In the genomic region with DNA sequence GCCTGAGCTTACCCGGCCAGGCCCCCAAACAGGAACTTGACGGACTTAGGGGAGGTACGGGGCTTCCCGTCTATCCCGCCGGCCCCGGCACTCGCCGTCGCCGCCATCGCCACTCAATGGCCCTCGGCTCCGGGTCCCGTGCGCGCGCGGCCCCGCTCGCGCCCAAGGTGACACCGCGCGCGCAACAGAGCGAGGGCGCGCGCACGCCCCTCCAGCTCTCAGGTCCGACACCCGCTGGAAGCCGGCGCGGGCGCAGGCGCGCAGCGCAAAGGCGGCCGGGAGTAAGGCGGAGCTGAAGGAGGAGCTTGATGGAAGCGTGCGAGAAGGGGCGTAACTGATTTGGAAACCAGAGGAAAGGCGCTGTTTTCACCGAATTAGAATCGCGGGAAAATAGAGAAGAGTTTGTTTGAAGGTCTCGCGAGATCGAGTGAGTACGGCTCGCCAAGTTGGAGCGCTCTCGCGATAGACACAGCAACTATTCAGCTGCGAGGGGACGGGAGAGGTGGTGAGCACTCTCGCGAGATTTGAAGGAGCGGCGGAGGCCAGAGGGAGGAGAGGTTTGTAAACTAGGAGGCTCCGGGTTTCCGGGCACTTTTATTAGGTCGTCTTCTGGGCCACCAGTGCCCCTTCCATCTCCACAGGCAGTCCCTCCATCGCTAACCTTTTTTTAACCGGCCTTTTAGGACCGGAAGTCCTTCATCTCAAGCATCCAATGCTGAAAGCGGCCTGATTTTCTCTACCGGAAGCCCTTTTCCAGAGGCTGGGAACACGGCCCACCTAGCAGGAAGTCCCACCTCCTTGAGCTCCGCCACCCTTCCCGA, we compare ENCODE assay signal across 8 cellular contexts. TPM values are rescaled to one million over a fixed set of nuclear protein-coding genes. Genes with fewer than 3 reads are reported as not detected.
DNase-seq lines count a peak whose midpoint lies in the region; ATAC-seq, FAIRE-seq and TF ChIP-seq lines count a peak whose summit lies in the region.

A gene (plus strand): TSS at position 465 of the 821 bp plus-strand sequence. CDS start 642 bp downstream, outside the sequence.
A gene with protein sequence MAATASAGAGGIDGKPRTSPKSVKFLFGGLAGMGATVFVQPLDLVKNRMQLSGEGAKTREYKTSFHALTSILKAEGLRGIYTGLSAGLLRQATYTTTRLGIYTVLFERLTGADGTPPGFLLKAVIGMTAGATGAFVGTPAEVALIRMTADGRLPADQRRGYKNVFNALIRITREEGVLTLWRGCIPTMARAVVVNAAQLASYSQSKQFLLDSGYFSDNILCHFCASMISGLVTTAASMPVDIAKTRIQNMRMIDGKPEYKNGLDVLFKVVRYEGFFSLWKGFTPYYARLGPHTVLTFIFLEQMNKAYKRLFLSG (minus strand): TSS at position 243 of the 821 bp plus-strand sequence. CDS start 136 bp downstream, at position 107.

- peak in 1 of 2 donors; percentile 75 for TF ChIP-seq EP300 in tibial nerve (IDR thresholded peaks at IDR 0.05)

- peaks cover 20% of the 10 kb centered on the region for H3K79me2 ChIP-seq in parathyroid adenoma

- H3K36me3 Mint-ChIP-seq in T-cell = peaks cover 41% of the 10 kb centered on the region

- peak within 1 kb of the TSS; percentile 81 for H2AFZ ChIP-seq in parathyroid adenoma

- peak within 1 kb of the TSS; percentile 69 for H3K9ac ChIP-seq in parathyroid adenoma

- POLR2A ChIA-PET in T-cell (lab: Charles Lee) = interaction anchor here in 1 of 2 donors (0.6 to 1.5 kb wide), 3 partner anchors 8 to 37 kb away, joined by 5 to 8 read pairs (median 5); a partner anchor contains a TSS

- TF ChIP-seq CTCF in cardiac muscle cell (IDR thresholded peaks at IDR 0.05; ENCODE audit: low read depth, low read length) (no peak), parathyroid adenoma (IDR thresholded peaks at IDR 0.05) (no peak), tibial nerve (IDR thresholded peaks at IDR 0.05) (peak in 1 of 5 experiments; percentile 59)

- H3K4me3 ChIP-seq in cardiac muscle cell (peak within 1 kb of the TSS; percentile 83), parathyroid adenoma (ENCODE audit: low read depth, low read length) (peak within 1 kb of the TSS; percentile 91), tibial nerve (peak within 1 kb of the TSS; percentile 55 to 82 (median 68))

- DNase-seq in GM12891 (ENCODE audit: insufficient read length, low spot score) (peak; percentile 92), NCI-H1436 treated with DMSO at 0.1 percent for 48 hours (lab: John Stamatoyannopoulos, UW) (peak; percentile 97), T-cell (peak; percentile 87 to 99 (median 95)), cardiac muscle cell (ENCODE audit: low read depth in 1 of 2, low spot score in 1 of 2) (peak; percentile 99 to 100), tibial nerve (ENCODE audit: low spot score in 2 of 2) (peak; percentile 89 to 96)

- peaks cover 64 to 73% (median 64%) of the 10 kb centered on the region in 3 donors for H3K4me1 Mint-ChIP-seq in T-cell

- H3K36me3 ChIP-seq in cardiac muscle cell = peaks cover 28% of the 10 kb centered on the region
- no peaks in the 10 kb centered on the region for H3K36me3 ChIP-seq in parathyroid adenoma (ENCODE audit: control insufficient read depth, insufficient read depth, low read length)
- peaks cover 0 to 66% (median 4%) of the 10 kb centered on the region in 3 donors for H3K36me3 ChIP-seq in tibial nerve

- H3K9me3 ChIP-seq in cardiac muscle cell (ENCODE audit: low read depth) (no peaks in the 10 kb centered on the region), parathyroid adenoma (ENCODE audit: control insufficient read depth, low read length) (no peaks in the 10 kb centered on the region), tibial nerve (no peaks in the 10 kb centered on the region)

- CTCF ChIA-PET in T-cell (lab: Charles Lee) = interaction anchor here (0.5 to 2.0 kb wide), 10 partner anchors 9 to 230 kb away, joined by 3 to 19 read pairs (median 4); a partner anchor contains a TSS

- H3K27me3 Mint-ChIP-seq in T-cell = no peaks in the 10 kb centered on the region

- H3K27ac Mint-ChIP-seq in T-cell = peak within 1 kb of the TSS; percentile 96 to 97

- H3K4me2 ChIP-seq in parathyroid adenoma (ENCODE audit: low read length) = peak within 1 kb of the TSS; percentile 97

- ATAC-seq in HG02840 (IDR thresholded peaks at IDR 0.05; ENCODE audit: low FRiP score, unreplicated experiment) (peak; percentile 74), T-cell (replicated peaks in 1 of 4) (peak; percentile 81 to 88 (median 84))

- no peaks in the 10 kb centered on the region for H3K27me3 ChIP-seq in cardiac muscle cell
- no peaks in the 10 kb centered on the region for H3K27me3 ChIP-seq in parathyroid adenoma (ENCODE audit: control insufficient read depth, insufficient read depth, low read length)
- H3K27me3 ChIP-seq in tibial nerve = no peaks in the 10 kb centered on the region

- WGBS in adipose tissue, 3 donors = 0% methylated on average over 75 of the region's 75 CpGs
- 0% methylated on average over 53 to 75 of the region's 75 CpGs for WGBS in tibial nerve, 2 donors

- peak within 1 kb of the TSS; percentile 91 to 100 (median 94) for H3K4me3 Mint-ChIP-seq in T-cell

- H3K4me1 ChIP-seq in cardiac muscle cell (ENCODE audit: low read depth) (peaks cover 16% of the 10 kb centered on the region), parathyroid adenoma (peaks cover 18% of the 10 kb centered on the region), tibial nerve (peaks cover 0 to 58% (median 29%) of the 10 kb centered on the region in 4 donors)

- TF ChIP-seq POLR2A in GM12891 (IDR thresholded peaks at IDR 0.05; ENCODE audit: low read depth, low read length) = peak; percentile 80
- TF ChIP-seq POLR2A in tibial nerve (IDR thresholded peaks at IDR 0.05) = peak; percentile 28 to 74

- H3K9me3 Mint-ChIP-seq in T-cell = no peaks in the 10 kb centered on the region

- H3K27ac ChIP-seq in adipose tissue (ENCODE audit: low read depth, low read length) (peak within 1 kb of the TSS; percentile 30), cardiac muscle cell (peak within 1 kb of the TSS; percentile 88), parathyroid adenoma (peak within 1 kb of the TSS; percentile 91), tibial nerve (peak within 1 kb of the TSS; percentile 82 to 96 (median 90))

- peak; percentile 100 for FAIRE-seq in GM12891 (lab: Jason Lieb, UNC)

TF ChIP-seq in GM12891, 5 proteins besides CTCF, POLR2A, EP300 and RAD21:
- no peak for TF ChIP-seq POU2F2 (IDR thresholded peaks at IDR 0.05; ENCODE audit: low read depth, low read length)
- TF ChIP-seq TAF1 (IDR thresholded peaks at IDR 0.05; ENCODE audit: low read depth, low read length) = peak; percentile 87
- TF ChIP-seq PAX5 (IDR thresholded peaks at IDR 0.05; ENCODE audit: insufficient read depth, low read length, severe bottlenecking) = no peak
- peak; percentile 64; the same call in 1 of the 2 replicates for TF ChIP-seq POLR2AphosphoS5 (IDR thresholded peaks at IDR 0.05; ENCODE audit: low read depth, low read length)
- TF ChIP-seq SPI1 (IDR thresholded peaks at IDR 0.05; ENCODE audit: low read depth, low read length) = no peak
TF ChIP-seq in GM12891: peak in this region for 2.

RNA-seq across cellular contexts. Expression of the first gene that starts in this region (rescaled TPM):
- 110 TPM for polyA plus RNA-seq in GM12891 (2012; ENCODE audit: low read depth, missing spikeins)
- total RNA-seq in T-cell (100 to 1,000 TPM; 109 to 158 (median 135) TPM), cardiac muscle cell (67.4 and 73.4 TPM in 2 replicates), tibial nerve (10 to 100 TPM; 45.0 to 55.0 (median 51.4) TPM)
- polyA plus RNA-seq in adipose tissue (100 to 1,000 TPM in 1 of 3 donors, 10 to 100 TPM in 2; 60.2 to 111 (median 79.2) TPM), cardiac muscle cell (71.4 and 77.1 TPM in 2 replicates)

RNA-seq across cellular contexts. Expression of the second gene that starts in this region (rescaled TPM):
- 52.1 TPM for polyA plus RNA-seq in GM12891 (2012; ENCODE audit: low read depth, missing spikeins)
- 10 to 100 TPM; 30.9 to 51.6 (median 47.0) TPM for total RNA-seq in T-cell
- polyA plus RNA-seq in adipose tissue = 10 to 100 TPM; 25.6 to 68.6 (median 49.6) TPM
- 118 and 127 TPM in 2 replicates for total RNA-seq in cardiac muscle cell
- 223 and 229 TPM in 2 replicates for polyA plus RNA-seq in cardiac muscle cell
- total RNA-seq in tibial nerve = 10 to 100 TPM; 30.3 to 42.8 (median 32.3) TPM

Comparison
In these comparisons a context has a peak if more than half of its experiments do, and no peak if none do; other contexts are left out.
1. Peak in every context shown above with its lines: DNase-seq, ATAC-seq, H3K4me3 ChIP-seq and H3K27ac ChIP-seq.
2. H3K27ac ChIP-seq: peak in every context shown above with its lines; median percentile 91 in parathyroid adenoma; 90 in tibial nerve; 88 in cardiac muscle cell; 30 in adipose tissue.